In the genomic region with DNA sequence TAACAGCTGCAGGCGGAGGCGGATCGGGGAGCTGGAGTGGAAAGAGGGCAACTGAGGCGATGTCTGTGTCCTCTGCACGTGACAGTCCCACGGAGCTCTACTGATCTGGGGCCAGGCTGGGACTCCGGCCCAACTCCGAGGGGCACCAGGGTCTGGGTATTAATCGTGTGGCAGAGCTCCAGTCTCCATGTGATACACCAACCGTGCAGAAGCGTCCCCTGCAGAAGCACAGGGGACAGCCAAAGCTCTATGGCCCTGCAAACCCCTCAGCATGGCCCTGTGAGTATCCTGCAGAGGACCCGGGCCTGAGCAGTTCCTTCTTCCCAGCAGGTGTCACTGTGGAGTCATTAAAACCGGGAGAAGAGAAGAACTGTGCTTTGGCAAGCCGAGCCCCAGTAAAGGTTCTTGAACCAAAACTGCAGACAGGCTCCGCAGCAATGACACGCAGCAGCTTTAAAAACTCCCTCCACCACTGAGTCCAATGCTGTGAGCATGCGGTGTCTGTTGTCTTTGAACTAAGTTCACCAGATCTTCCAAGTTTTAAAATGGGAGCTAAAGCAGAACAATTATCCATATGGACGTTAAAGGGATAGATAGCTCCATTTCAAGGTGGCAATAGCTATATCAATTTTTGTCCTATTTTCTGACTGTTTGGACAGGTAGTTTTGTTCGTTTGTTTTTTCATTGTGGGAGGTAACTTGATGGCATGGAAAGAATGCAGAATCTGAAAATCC, we compare ENCODE assay signal across 8 cellular contexts.
DNase-seq lines count a peak whose midpoint lies in the region; ATAC-seq and TF ChIP-seq lines count a peak whose summit lies in the region.

No MANE protein-coding gene starts in this region.

- no peaks in the 10 kb centered on the region for H3K79me2 ChIP-seq in OCI-LY7 (ENCODE audit: insufficient read depth, low read depth, low read length)

- H3K36me3 Mint-ChIP-seq in stimulated activated naive B cell treated with anti-CD40 and anti-IgM and Interleukin-4, amounts not matched to agents 10 μg/mL and 1 μg/mL and 100 μg/mL, for 72 hours: no peaks in the 10 kb centered on the region
- peaks cover 0 to 2% (median 0%) of the 10 kb centered on the region in 3 donors for H3K36me3 Mint-ChIP-seq in CD8-positive, alpha-beta memory T cell

- no TSS peak for BruUV-seq in OCI-LY7 (replicated peaks; lab: Mats Ljungman, UMichigan)

- H3K4me3 ChIP-seq in OCI-LY7 (ENCODE audit: low read depth, low read length, poor library complexity, severe bottlenecking): no peak overlapping the region
- H3K4me3 ChIP-seq in cardiac fibroblast (replicated peaks in 1 of 2; ENCODE audit: low read depth in 2 of 2, low read length in 2 of 2): no peak overlapping the region
- H3K4me3 ChIP-seq in CD8-positive, alpha-beta memory T cell (ENCODE audit: low read length): no peak overlapping the region

- POLR2A ChIA-PET in OCI-LY7 (lab: Charles Lee): interaction anchor here (1.4 kb wide), 1 partner anchor 16 kb away, joined by 3 read pairs; no protein-coding TSS in a partner anchor
- POLR2A ChIA-PET in CD8-positive, alpha-beta memory T cell (lab: Charles Lee): no interaction called here

- no peak overlapping the region for H3K27ac ChIP-seq in OCI-LY7 (ENCODE audit: low read depth, low read length, poor library complexity, severe bottlenecking)
- no peak overlapping the region for H3K27ac ChIP-seq in CD8-positive, alpha-beta memory T cell (ENCODE audit: low read depth, low read length)

- no peaks in the 10 kb centered on the region for H3K9me3 Mint-ChIP-seq in stimulated activated naive B cell treated with anti-CD40 and anti-IgM and Interleukin-4, amounts not matched to agents 10 μg/mL and 1 μg/mL and 100 μg/mL, for 72 hours
- H3K9me3 Mint-ChIP-seq in CD8-positive, alpha-beta memory T cell: no peaks in the 10 kb centered on the region

- H3K9me2 ChIP-seq in OCI-LY7 (ENCODE audit: insufficient read depth, low read length): no peaks in the 10 kb centered on the region

- TF ChIP-seq CTCF in OCI-LY7 (conservative IDR thresholded peaks at IDR 0.05; ENCODE audit: low read length) (peak; percentile 73), cardiac fibroblast (IDR thresholded peaks at IDR 0.05; ENCODE audit: low read depth, low read length) (peak; percentile 70)

- H3K27me3 ChIP-seq in CD8-positive, alpha-beta memory T cell (ENCODE audit: insufficient read depth, low read length, poor library complexity, severe bottlenecking): no peaks in the 10 kb centered on the region

- no peaks in the 10 kb centered on the region for H3K4me1 Mint-ChIP-seq in stimulated activated naive B cell treated with anti-CD40 and anti-IgM and Interleukin-4, amounts not matched to agents 10 μg/mL and 1 μg/mL and 100 μg/mL, for 72 hours
- peaks cover 0 to 2% (median 0%) of the 10 kb centered on the region in 3 donors for H3K4me1 Mint-ChIP-seq in CD8-positive, alpha-beta memory T cell

- H2AFZ ChIP-seq in OCI-LY7 (ENCODE audit: low read length): no peak overlapping the region

- H3K9me3 ChIP-seq in OCI-LY7 (ENCODE audit: low read length): no peaks in the 10 kb centered on the region
- H3K9me3 ChIP-seq in CD8-positive, alpha-beta memory T cell (ENCODE audit: low read length): no peaks in the 10 kb centered on the region

- peak; percentile 71 for DNase-seq in D341Med (ENCODE audit: low spot score)
- DNase-seq in GM19240 (ENCODE audit: insufficient read length, low spot score): peak; percentile 16
- peak; percentile 24 for DNase-seq in OCI-LY7 (ENCODE audit: low spot score)
- DNase-seq in cardiac fibroblast (ENCODE audit: low read depth in 2 of 2): peak; percentile 61 to 64
- peak; percentile 27 to 33 for DNase-seq in left colon
- peak; percentile 18 for DNase-seq in stimulated activated naive B cell treated with anti-CD40 and anti-IgM and Interleukin-4, amounts not matched to agents 10 μg/mL and 1 μg/mL and 100 μg/mL, for 72 hours
- DNase-seq in CD8-positive, alpha-beta memory T cell: no peak

- CTCF ChIA-PET in OCI-LY7 (lab: Charles Lee; ENCODE audit: unreplicated experiment): interaction anchor here (0.8 kb wide), 1 partner anchor 21 kb away, joined by 3 read pairs; no protein-coding TSS in a partner anchor
- CTCF ChIA-PET in CD8-positive, alpha-beta memory T cell (lab: Charles Lee): interaction anchor here (0.7 to 1.4 kb wide), 2 partner anchors 9 to 14 kb away, joined by 3 to 4 read pairs; no protein-coding TSS in a partner anchor

- no peak overlapping the region for H3K4me2 ChIP-seq in OCI-LY7 (ENCODE audit: low read length)

- H3K27me3 Mint-ChIP-seq in stimulated activated naive B cell treated with anti-CD40 and anti-IgM and Interleukin-4, amounts not matched to agents 10 μg/mL and 1 μg/mL and 100 μg/mL, for 72 hours: no peaks in the 10 kb centered on the region
- H3K27me3 Mint-ChIP-seq in CD8-positive, alpha-beta memory T cell: peaks cover 0 to 4% of the 10 kb centered on the region in 2 donors

- no peaks in the 10 kb centered on the region for H3K36me3 ChIP-seq in OCI-LY7 (ENCODE audit: insufficient read depth, low read length)
- H3K36me3 ChIP-seq in CD8-positive, alpha-beta memory T cell (ENCODE audit: insufficient read depth, low read length): no peaks in the 10 kb centered on the region

- peak; percentile 79 for ATAC-seq in HG03565 (IDR thresholded peaks at IDR 0.05; ENCODE audit: unreplicated experiment)
- ATAC-seq in left colon: peak; percentile 68
- peak; percentile 85 to 88 for ATAC-seq in stimulated activated naive B cell treated with anti-CD40 and anti-IgM and Interleukin-4, amounts not matched to agents 10 μg/mL and 1 μg/mL and 100 μg/mL, for 72 hours (replicated peaks)

- no peak overlapping the region for H3K27ac Mint-ChIP-seq in stimulated activated naive B cell treated with anti-CD40 and anti-IgM and Interleukin-4, amounts not matched to agents 10 μg/mL and 1 μg/mL and 100 μg/mL, for 72 hours
- no peak overlapping the region for H3K27ac Mint-ChIP-seq in CD8-positive, alpha-beta memory T cell

- H3K4me3 Mint-ChIP-seq in stimulated activated naive B cell treated with anti-CD40 and anti-IgM and Interleukin-4, amounts not matched to agents 10 μg/mL and 1 μg/mL and 100 μg/mL, for 72 hours: no peak overlapping the region
- no peak overlapping the region for H3K4me3 Mint-ChIP-seq in CD8-positive, alpha-beta memory T cell

- intact Hi-C loops in OCI-LY7 (cut with micrococcal nuclease; ENCODE audit: unreplicated experiment) (no loop called here), left colon (cut with DNase I, micrococcal nuclease) (no loop called here)

- H4K20me1 ChIP-seq in OCI-LY7 (ENCODE audit: insufficient read depth, low read length): no peaks in the 10 kb centered on the region

- H3K4me1 ChIP-seq in OCI-LY7 (ENCODE audit: insufficient read depth, low read length, poor library complexity, severe bottlenecking): no peaks in the 10 kb centered on the region
- H3K4me1 ChIP-seq in CD8-positive, alpha-beta memory T cell (ENCODE audit: insufficient read depth, low read length): no peaks in the 10 kb centered on the region

Comparison
In these comparisons a context has a peak if more than half of its experiments do, and no peak if none do; other contexts are left out.
1. DNase-seq: peak in D341Med (single experiment), GM19240 (single experiment), OCI-LY7 (single experiment), cardiac fibroblast (2 of 2), left colon (2 of 2) and stimulated activated naive B cell treated with anti-CD40 and anti-IgM and Interleukin-4, amounts not matched to agents 10 μg/mL and 1 μg/mL and 100 μg/mL, for 72 hours (single experiment); none in CD8-positive, alpha-beta memory T cell (0 of 5).
2. Peak in every context shown above with its lines, with median percentiles within 50 percentile points of each other: ATAC-seq.